In genomic region chr1:169110265-169110664, GRCh38 we compare ENCODE assay signal across 1 cellular context.
TF ChIP-seq lines count a peak whose summit lies in the region.

No MANE protein-coding gene starts in this region.

TF ChIP-seq in GM12878, 131 proteins besides CTCF, POLR2A, EP300 and RAD21 (continued from another document):
- TF ChIP-seq YY1 (IDR thresholded peaks at IDR 0.05; ENCODE audit: low read depth, low read length) (no peak), ELK1 (IDR thresholded peaks at IDR 0.05; ENCODE audit: low read depth, low read length) (no peak), PAX5 (IDR thresholded peaks at IDR 0.05; ENCODE audit: borderline replicate concordance, low read depth, low read length) (no peak), TARDBP (IDR thresholded peaks at IDR 0.05; ENCODE audit: borderline replicate concordance) (no peak)
